22 cellular contexts compared by ENCODE assay signal in genomic region chr5:91143840-91144239, GRCh38.
"Had no signal": no experiment of that assay in that cellular context is flagged by ENCODE, and none has a peak within 500 bp of the region (broad histone marks: within the 10 kb centered on the region; RNA-seq: fewer than 3 reads in every experiment).

No MANE protein-coding gene starts in this region.

- H3K27me3 ChIP-seq: heart left ventricle, neural progenitor cell, ovary, right atrium auricular region, right lobe of liver, thyroid gland, upper lobe of right lung had no signal

- DNase-seq: glutamatergic neuron; heart left ventricle; islet precursor cell; left ventricle myocardium inferior; mesendoderm; naive B cell; natural killer cell; nephron progenitor cell; ovary; right lobe of liver; stimulated activated CD4-positive, alpha-beta T cell treated with anti-CD3 and anti-CD28 coated beads, Interleukin-1b, Interleukin-23, amount 100 ng/mL, for 48 hours; stimulated activated CD4-positive, alpha-beta T cell treated with anti-CD3 and anti-CD28 coated beads, Interleukin-2, amount 100 ng/mL, for 48 hours; stimulated activated naive CD4-positive, alpha-beta T cell treated with Interleukin-2 at 50 U/mL for 16 hours; substantia nigra; trophoblast cell; upper lobe of right lung had no signal

- H3K9me3 ChIP-seq: heart left ventricle, left ventricle myocardium inferior, ovary, right atrium auricular region, right lobe of liver, thyroid gland, upper lobe of right lung had no signal

- H3K4me3 ChIP-seq: left ventricle myocardium inferior, neural progenitor cell, ovary, right atrium auricular region, right lobe of liver, smooth muscle cell, thyroid gland, upper lobe of right lung had no signal

- H3K27me3 Mint-ChIP-seq: naive B cell, progenitor cell of endocrine pancreas had no signal

- H3K27ac Mint-ChIP-seq: mesothelial cell of epicardium, naive B cell, natural killer cell, neural progenitor cell had no signal

- H3K4me3 Mint-ChIP-seq: mesothelial cell of epicardium, natural killer cell, nephron progenitor cell, neural progenitor cell had no signal

- H3K9me3 Mint-ChIP-seq: natural killer cell had no signal

- H3K36me3 ChIP-seq: heart left ventricle, left ventricle myocardium inferior, neural progenitor cell, ovary, right atrium auricular region, right lobe of liver, thyroid gland, upper lobe of right lung had no signal

- ATAC-seq: heart left ventricle, natural killer cell, right lobe of liver, upper lobe of right lung had no signal

- H3K4me1 Mint-ChIP-seq: naive B cell, nephron progenitor cell had no signal

- H3K36me3 Mint-ChIP-seq: naive B cell, natural killer cell had no signal

- H3K27ac ChIP-seq: neural progenitor cell, ovary had no signal
